1 cellular context compared by ENCODE assay signal in genomic region chr4:38671594-38671943, GRCh38.
TF ChIP-seq lines count a peak whose summit lies in the region.

No MANE protein-coding gene starts in this region.

TF ChIP-seq in WTC11, 78 proteins besides CTCF, POLR2A, EP300 and RAD21 (continued from another document):
- TF ChIP-seq ATF6 (CRISPR knock-in tag; IDR thresholded peaks at IDR 0.05), result no peak
TF ChIP-seq in WTC11: peak in this region for 1.
